16 cellular contexts compared by ENCODE assay signal in genomic region chr4:146134761-146135160, GRCh38. TPM values are rescaled to one million over a fixed set of nuclear protein-coding genes. Genes with fewer than 3 reads are reported as not detected.
DNase-seq lines count a peak whose midpoint lies in the region; ATAC-seq and TF ChIP-seq lines count a peak whose summit lies in the region.
"Had no signal": no experiment of that assay in that cellular context is flagged by ENCODE, and none has a peak within 500 bp of the region (broad histone marks: within the 10 kb centered on the region; RNA-seq: fewer than 3 reads in every experiment).

No MANE protein-coding gene starts in this region.

- H3K4me2 ChIP-seq in osteoblast (ENCODE audit: insufficient read depth, low read length), result peak overlapping the region; percentile 49
- H3K4me2 ChIP-seq: KMS-11 had no signal

- H3K9me3 ChIP-seq in ectodermal cell (ENCODE audit: control insufficient read depth, low read length) (no peaks in the 10 kb centered on the region), osteoblast (ENCODE audit: low read depth, low read length) (peaks cover 2% of the 10 kb centered on the region)
- H3K9me3 ChIP-seq: thoracic aorta had no signal

- peak overlapping the region; percentile 34 for H2AFZ ChIP-seq in osteoblast (ENCODE audit: low read length)

- H3K27ac ChIP-seq in ectodermal cell (ENCODE audit: insufficient read depth, low read depth, low read length, poor library complexity, severe bottlenecking) (peak overlapping the region; percentile 19), osteoblast (ENCODE audit: low read depth, low read length) (no peak overlapping the region)
- H3K27ac ChIP-seq: KMS-11, thoracic aorta, WERI-Rb-1 had no signal

- no peaks in the 10 kb centered on the region for H3K36me3 ChIP-seq in ectodermal cell (ENCODE audit: control insufficient read depth, insufficient read depth, low read length)
- H3K36me3 ChIP-seq in osteoblast (ENCODE audit: insufficient read depth, low read length), result no peaks in the 10 kb centered on the region
- H3K36me3 ChIP-seq: thoracic aorta, WERI-Rb-1 had no signal

- H3K79me2 ChIP-seq in osteoblast (ENCODE audit: insufficient read depth, low read length), result no peaks in the 10 kb centered on the region

- no peaks in the 10 kb centered on the region for H4K20me1 ChIP-seq in osteoblast (ENCODE audit: insufficient read depth, low read length)

- H3K27me3 ChIP-seq in ectodermal cell (ENCODE audit: control insufficient read depth, insufficient read depth, low read length, poor library complexity, severe bottlenecking), result no peaks in the 10 kb centered on the region
- H3K27me3 ChIP-seq in osteoblast (ENCODE audit: insufficient read depth, low read length), result peaks cover 18% of the 10 kb centered on the region

- H3K4me1 ChIP-seq in ectodermal cell (ENCODE audit: control insufficient read depth, insufficient read depth, low read length) (peaks cover 6% of the 10 kb centered on the region), osteoblast (ENCODE audit: insufficient read depth, low read length) (peaks cover 10% of the 10 kb centered on the region)

- TF ChIP-seq CTCF in osteoblast (IDR thresholded peaks at IDR 0.05; ENCODE audit: extremely low read depth, low read depth, low read length), result no peak

- 53 to 73% methylated on average over 4 to 6 of the region's 6 CpGs for WGBS in ectodermal cell, 2 experiments

- no peak for ATAC-seq in HG03520 (IDR thresholded peaks at IDR 0.05; ENCODE audit: unreplicated experiment)
- no peak for ATAC-seq in GM19035 (IDR thresholded peaks at IDR 0.05; ENCODE audit: unreplicated experiment)
- ATAC-seq: effector memory CD8-positive, alpha-beta T cell; natural killer cell treated with Interleukin-12 subunit alpha and Interleukin-12 subunit beta and Interleukin-15 and Interleukin-18, amount 100 ng/mL, for 72 hours; Panc1 had no signal

- DNase-seq in GOT3 (lab: John Stamatoyannopoulos, UW) (peak; percentile 3), NCI-H69 (lab: John Stamatoyannopoulos, UW) (peak; percentile 96), osteoblast (ENCODE audit: insufficient read length, low spot score, missing footprints) (peak; percentile 83), retina (no peak), epidermal melanocyte (ENCODE audit: insufficient read length, low spot score) (no peak)
- DNase-seq: activated effector memory CD4-positive, alpha-beta T cell treated with Interleukin-2 at 50 U/mL for 16 hours; effector memory CD8-positive, alpha-beta T cell; stimulated activated CD4-positive, alpha-beta T cell treated with anti-CD3 and anti-CD28 coated beads, Interleukin-4, amount 100 ng/mL, for 1 hour; WERI-Rb-1 had no signal

- H3K4me3 ChIP-seq in ectodermal cell (ENCODE audit: insufficient read depth, low read depth, low read length) (no peak overlapping the region), osteoblast (ENCODE audit: insufficient read depth, low read length) (no peak overlapping the region)
- H3K4me3 ChIP-seq: thoracic aorta had no signal

RNA-seq across cellular contexts. Expression of gene LSM6, which starts 40.8 kb away (rescaled TPM):
- polyA plus RNA-seq in ectodermal cell (2013, experiment 1 of 4), result 84.6 TPM
- 88.6 TPM for polyA plus RNA-seq in ectodermal cell (2013, experiment 2 of 4)
- 78.2 TPM for polyA plus RNA-seq in ectodermal cell (2013, experiment 3 of 4)
- polyA plus RNA-seq in ectodermal cell (2013, experiment 4 of 4), result 80.5 TPM
- 17.0 and 19.7 TPM in 2 replicates for total RNA-seq in osteoblast

Comparison
In these comparisons a context has a peak if more than half of its experiments do, and no peak if none do; other contexts are left out.
1. DNase-seq: peak in GOT3 (single experiment), NCI-H69 (single experiment) and osteoblast (single experiment); none in retina (single experiment) and epidermal melanocyte (single experiment).